ENCODE assay signal across 21 cellular contexts in the genomic region with DNA sequence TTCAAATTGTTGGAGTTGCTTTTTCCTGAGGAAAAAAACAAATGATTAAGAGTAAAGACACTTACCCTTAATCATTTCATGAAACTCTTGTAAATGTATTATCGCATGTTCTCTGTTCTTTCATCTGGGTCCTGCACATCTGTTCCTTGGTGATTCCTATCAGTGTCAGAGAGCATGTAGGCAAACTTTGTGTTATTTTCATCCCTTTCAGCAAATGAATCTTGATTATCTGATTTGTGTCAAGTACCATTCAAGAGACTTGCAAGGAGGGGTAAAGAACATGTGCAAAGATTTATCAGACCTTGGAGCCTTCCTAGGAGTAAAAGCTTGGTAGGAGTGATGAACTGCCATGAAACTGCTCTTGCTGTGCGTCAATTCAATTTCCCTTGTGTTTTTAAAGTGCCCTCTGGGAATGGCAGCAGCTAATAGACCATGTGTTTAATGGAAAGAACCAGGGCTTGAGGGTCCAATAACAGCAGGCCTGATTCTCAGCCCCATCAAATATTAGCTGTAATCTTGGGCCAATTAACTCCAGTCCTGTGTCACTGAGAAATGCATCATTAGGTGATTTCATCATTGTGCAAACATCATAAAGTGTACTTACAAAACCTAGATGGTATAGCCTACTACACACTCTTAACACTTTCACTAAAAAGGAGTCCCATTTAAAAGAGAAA.
A peak's percentile ranks its signal among the peaks of the same experiment; 100 is the strongest.
DNase-seq lines count a peak whose midpoint lies in the region; ATAC-seq and TF ChIP-seq lines count a peak whose summit lies in the region.
"Had no signal": no experiment of that assay in that cellular context is flagged by ENCODE, and none has a peak within 500 bp of the region (broad histone marks: within the 10 kb centered on the region; RNA-seq: fewer than 3 reads in every experiment).

No MANE protein-coding gene starts in this region.

- no TSS peak for BruUV-seq in PC-3 (replicated peaks; lab: Mats Ljungman, UMichigan)

- no peaks in the 10 kb centered on the region for H3K9me3 ChIP-seq in PC-3 (ENCODE audit: low read length)
- H3K9me3 ChIP-seq in parathyroid adenoma (ENCODE audit: control insufficient read depth, low read length) = no peaks in the 10 kb centered on the region
- H3K9me3 ChIP-seq: A549, SJSA1, upper lobe of right lung had no signal

- H3K36me3 ChIP-seq in PC-3 (ENCODE audit: low read depth, low read length) (no peaks in the 10 kb centered on the region), parathyroid adenoma (ENCODE audit: control insufficient read depth, insufficient read depth, low read length) (no peaks in the 10 kb centered on the region)
- H3K36me3 ChIP-seq: SJSA1, upper lobe of right lung had no signal

- H3K9ac ChIP-seq in PC-3 (ENCODE audit: low read length) = no peak overlapping the region
- H3K9ac ChIP-seq in parathyroid adenoma = no peak overlapping the region

- no peaks in the 10 kb centered on the region for H3F3A ChIP-seq in PC-3 (ENCODE audit: low read length, unreplicated experiment)

- intact Hi-C loops in PC-3 (cut with micrococcal nuclease) = no loop called here

- H3K79me2 ChIP-seq in PC-3 (ENCODE audit: low read length) (no peaks in the 10 kb centered on the region), parathyroid adenoma (no peaks in the 10 kb centered on the region)

- ATAC-seq in PC-3 (peak; percentile 78), GM21576 (IDR thresholded peaks at IDR 0.05; ENCODE audit: unreplicated experiment) (no peak)
- ATAC-seq: A549; stimulated activated naive B cell treated with anti-CD40 and anti-IgM and Interleukin-4, amounts not matched to agents 10 μg/mL and 1 μg/mL and 100 μg/mL, for 72 hours; upper lobe of right lung had no signal

- H4K20me1 ChIP-seq in PC-3 (ENCODE audit: low read length) = no peaks in the 10 kb centered on the region

- no peak overlapping the region for H3K4me3 ChIP-seq in PC-3 (ENCODE audit: low read length)
- H3K4me3 ChIP-seq in parathyroid adenoma (ENCODE audit: low read depth, low read length) = no peak overlapping the region
- H3K4me3 ChIP-seq: A549, PC-9, SJSA1, upper lobe of right lung had no signal

- POLR2A ChIA-PET in PC-3 (lab: Charles Lee; ENCODE audit: unreplicated experiment) = no interaction called here

- TF ChIP-seq CTCF in PC-3 (conservative IDR thresholded peaks at IDR 0.05; ENCODE audit: low read depth, low read length) (no peak), parathyroid adenoma (IDR thresholded peaks at IDR 0.05) (no peak), GM20000 (IDR thresholded peaks at IDR 0.05; ENCODE audit: extremely low read depth, missing control alignments) (no peak)

- no peaks in the 10 kb centered on the region for H3K9me2 ChIP-seq in PC-3 (replicated peaks; ENCODE audit: low read length)

- H3K27ac ChIP-seq in PC-3 (ENCODE audit: low read length) (peak overlapping the region; percentile 49), parathyroid adenoma (no peak overlapping the region)
- H3K27ac ChIP-seq: A549, PC-9, SJSA1, upper lobe of right lung had no signal

- H3K4me2 ChIP-seq in PC-3 (ENCODE audit: low read length) (peak overlapping the region; percentile 51), parathyroid adenoma (ENCODE audit: low read length) (no peak overlapping the region)
- H3K4me2 ChIP-seq: A549, PC-9 had no signal

- H3K4me1 ChIP-seq in PC-3 (ENCODE audit: insufficient read depth, low read length) = peaks cover 25% of the 10 kb centered on the region
- H3K4me1 ChIP-seq in parathyroid adenoma = peaks cover 20% of the 10 kb centered on the region
- H3K4me1 ChIP-seq: A549, upper lobe of right lung had no signal

- CTCF ChIA-PET in PC-3 (lab: Charles Lee) = no interaction called here

- no peak overlapping the region for H2AFZ ChIP-seq in PC-3 (ENCODE audit: low read length)
- peak overlapping the region; percentile 14 for H2AFZ ChIP-seq in parathyroid adenoma
- H2AFZ ChIP-seq: PC-9 had no signal

- H3K27me3 ChIP-seq in PC-3 (ENCODE audit: low read length) (no peaks in the 10 kb centered on the region), parathyroid adenoma (ENCODE audit: control insufficient read depth, insufficient read depth, low read length) (no peaks in the 10 kb centered on the region)
- H3K27me3 ChIP-seq: SJSA1, upper lobe of right lung had no signal

- DNase-seq in NCI-H345 (lab: John Stamatoyannopoulos, UW) = peak; percentile 35
- DNase-seq in NCI-H345 treated with DMSO at 0.1 percent for 48 hours (lab: John Stamatoyannopoulos, UW; ENCODE audit: unreplicated experiment) = no peak
- DNase-seq in NCI-H187 treated with DMSO at 0.1 percent for 48 hours (lab: John Stamatoyannopoulos, UW) = peak; percentile 61
- peak; percentile 36 for DNase-seq in PC-3
- DNase-seq in HUDEP-2 (lab: John Stamatoyannopoulos, UW; ENCODE audit: unreplicated experiment in 76 of 76) = no peak
- DNase-seq in GM20000 (ENCODE audit: low spot score) = no peak
- DNase-seq: anterior cingulate cortex; cerebellar nuclear complex; endodermal cell; hippocampal formation; kidney; mesendoderm; NCI-H2227 treated with DMSO at 0.1 percent for 48 hours; stimulated activated naive B cell treated with anti-CD40 and anti-IgM and Interleukin-4, amounts not matched to agents 10 μg/mL and 1 μg/mL and 100 μg/mL, for 72 hours; T1000; upper lobe of right lung had no signal

Comparison
In these comparisons a context has a peak if more than half of its experiments do, and no peak if none do; other contexts are left out.
1. DNase-seq: peak in NCI-H345 (single experiment), NCI-H187 treated with DMSO at 0.1 percent for 48 hours (single experiment) and PC-3 (single experiment); none in NCI-H345 treated with DMSO at 0.1 percent for 48 hours (single experiment), HUDEP-2 (0 of 76) and GM20000 (single experiment).